In the genomic region with DNA sequence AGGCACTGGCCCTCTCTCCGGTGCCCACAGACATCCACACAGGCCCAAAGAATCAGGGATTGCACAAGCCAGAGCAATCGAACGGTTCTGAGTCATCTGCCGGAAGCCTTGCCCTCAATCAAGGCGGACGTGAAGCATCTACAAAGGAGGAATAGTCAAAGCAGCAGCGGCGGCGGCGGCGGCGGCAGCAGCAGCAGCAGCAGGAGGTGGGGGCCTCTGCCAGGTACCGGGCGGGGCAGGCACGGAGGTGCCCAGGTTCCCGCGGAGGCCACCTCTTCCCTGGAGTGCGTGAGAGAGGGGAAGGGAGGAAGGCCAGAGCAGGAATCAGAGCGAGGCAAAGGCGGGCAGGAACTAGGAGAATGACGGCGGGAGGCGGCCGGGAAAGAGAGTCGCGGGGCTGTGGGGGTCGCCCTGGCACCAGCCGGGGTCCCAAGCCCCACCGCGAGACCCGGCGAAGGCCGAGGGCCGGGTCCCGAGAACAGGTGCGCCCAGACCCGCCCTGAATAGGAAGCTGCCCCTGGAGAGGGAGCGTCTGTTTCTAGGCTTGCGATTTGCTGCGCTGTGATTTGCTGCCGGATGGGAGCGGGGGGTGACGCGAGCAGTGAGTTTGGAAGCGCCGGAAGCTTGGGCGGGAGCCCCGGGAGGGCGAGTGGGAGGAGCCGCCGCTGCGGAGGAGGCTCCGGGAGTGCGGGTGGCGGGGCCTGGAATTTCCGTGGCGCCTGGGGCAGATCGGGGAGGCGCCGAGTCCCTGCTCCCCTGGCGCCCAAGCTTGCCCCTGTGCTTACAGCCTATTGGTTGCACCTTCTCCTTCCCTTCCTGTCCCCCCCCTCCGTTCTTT, we compare ENCODE assay signal across 8 cellular contexts. TPM values are rescaled to one million over a fixed set of nuclear protein-coding genes. Genes with fewer than 3 reads are reported as not detected.
DNase-seq lines count a peak whose midpoint lies in the region; ATAC-seq and TF ChIP-seq lines count a peak whose summit lies in the region.

Gene SERPINB8 (plus strand): TSS at position 117 of the 838 bp plus-strand sequence. CDS start 8,228 bp downstream, outside the sequence.

- H3K4me3 ChIP-seq in AG04450 (ENCODE audit: low read depth, low read length) = peak within 1 kb of the TSS; percentile 87

- DNase-seq in AG04450 (ENCODE audit: low read depth, low spot score) (peak; percentile 85), NCI-H446 (lab: John Stamatoyannopoulos, UW) (peak; percentile 86 to 90), dedifferentiated amniotic fluid mesenchymal stem cell (ENCODE audit: extremely low spot score) (peak; percentile 98), left lobe of liver (ENCODE audit: low spot score) (peak; percentile 95)
- DNase-seq in activated CD4-positive, alpha-beta T cell treated with anti-CD3 and anti-CD28 coated beads, Interleukin-2, amount 50 U/mL, for 1 hour = peak; percentile 76
- DNase-seq in stimulated activated CD4-positive, alpha-beta T cell treated with anti-CD3 and anti-CD28 coated beads, Interleukin-2, amount 100 ng/mL, for 24 hours = peak; percentile 80 to 85

- no peaks in the 10 kb centered on the region for H3K27me3 ChIP-seq in AG04450 (ENCODE audit: control insufficient read depth, insufficient read depth, low read length)

- CTCF ChIA-PET in AG04450 (lab: Charles Lee) = no interaction called here

- POLR2A ChIA-PET in AG04450 (lab: Yijun Ruan, JAX) = interaction anchor here (0.6 to 1.1 kb wide), 6 partner anchors 17 to 87 kb away, joined by 3 read pairs; no protein-coding TSS in a partner anchor

- H3K9me3 ChIP-seq in AG04450 (ENCODE audit: control insufficient read depth, insufficient read depth, low read length) = no peaks in the 10 kb centered on the region; the same call in 1 of the 2 replicates

- no peak for TF ChIP-seq CTCF in AG04450 (IDR thresholded peaks at IDR 0.05; ENCODE audit: low read depth, low read length)

- ATAC-seq in GM19023 (IDR thresholded peaks at IDR 0.05; ENCODE audit: unreplicated experiment) (peak; percentile 95), HG03280 (IDR thresholded peaks at IDR 0.05; ENCODE audit: unreplicated experiment) (peak; percentile 88), left lobe of liver (peak; percentile 94)

- peak within 1 kb of the TSS; percentile 99 for H3K27ac ChIP-seq in AG04450 (ENCODE audit: low read depth, low read length)

RNA-seq across cellular contexts. Expression of gene SERPINB8, which starts in this region (rescaled TPM):
- 14.7 and 17.9 TPM in 2 replicates for polyA plus RNA-seq in AG04450 (2011; rRNA removed)
- polyA minus RNA-seq in AG04450 (2011; rRNA and poly(A)+ RNA removed) = 6.0 and 8.5 TPM in 2 replicates
- 4.0 TPM for total RNA-seq in left lobe of liver

Comparison
In these comparisons a context has a peak if more than half of its experiments do, and no peak if none do; other contexts are left out.
1. Peak in every context shown above with its lines: DNase-seq, ATAC-seq, H3K4me3 ChIP-seq and H3K27ac ChIP-seq.